ENCODE assay signal across 3 cellular contexts in the genomic region with DNA sequence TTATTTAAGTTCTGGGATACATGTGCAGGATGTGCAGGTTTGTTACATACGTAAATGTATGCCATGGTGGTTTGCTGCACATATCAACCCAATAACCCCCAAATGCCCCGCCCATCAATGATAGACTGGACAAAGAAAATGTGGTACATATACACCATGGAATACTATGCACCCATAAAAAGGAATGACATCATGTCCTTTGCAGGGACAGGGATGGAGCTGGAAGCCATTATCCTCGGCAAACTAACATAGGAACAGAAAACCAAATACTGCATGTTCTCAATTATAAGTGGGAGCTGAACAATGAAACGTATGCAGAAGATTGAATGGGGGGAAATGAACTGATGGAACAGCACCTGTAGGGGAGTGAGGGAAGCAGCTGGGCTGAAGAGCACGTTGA.
TF ChIP-seq lines count a peak whose summit lies in the region.
"Not testable (repeated sequence)": the region's sequence is repeated elsewhere in the genome, so short reads cannot be mapped to it uniquely, and the experiment has no call there.

No MANE protein-coding gene starts in this region.

TF ChIP-seq in HEK293, 187 proteins besides CTCF, POLR2A, EP300 and RAD21:
- TF ChIP-seq ZNF146 (tag by site-specific recombination; IDR thresholded peaks at IDR 0.05), result peak; percentile 85
- TF ChIP-seq, protein P1, sequence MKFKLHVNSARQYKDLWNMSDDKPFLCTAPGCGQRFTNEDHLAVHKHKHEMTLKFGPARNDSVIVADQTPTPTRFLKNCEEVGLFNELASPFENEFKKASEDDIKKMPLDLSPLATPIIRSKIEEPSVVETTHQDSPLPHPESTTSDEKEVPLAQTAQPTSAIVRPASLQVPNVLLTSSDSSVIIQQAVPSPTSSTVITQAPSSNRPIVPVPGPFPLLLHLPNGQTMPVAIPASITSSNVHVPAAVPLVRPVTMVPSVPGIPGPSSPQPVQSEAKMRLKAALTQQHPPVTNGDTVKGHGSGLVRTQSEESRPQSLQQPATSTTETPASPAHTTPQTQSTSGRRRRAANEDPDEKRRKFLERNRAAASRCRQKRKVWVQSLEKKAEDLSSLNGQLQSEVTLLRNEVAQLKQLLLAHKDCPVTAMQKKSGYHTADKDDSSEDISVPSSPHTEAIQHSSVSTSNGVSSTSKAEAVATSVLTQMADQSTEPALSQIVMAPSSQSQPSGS (tag by site-specific recombination; IDR thresholded peaks at IDR 0.05; ENCODE audit: low read depth), result peak; percentile 52; the same call in 1 of the 2 replicates

TF ChIP-seq in K562, 482 proteins besides CTCF, POLR2A, EP300 and RAD21:
- TF ChIP-seq ZNF146 (CRISPR knock-in tag; IDR thresholded peaks at IDR 0.05; ENCODE audit: unreplicated experiment), result peak; percentile 29

TF ChIP-seq in HepG2, 621 proteins besides CTCF, POLR2A, EP300 and RAD21:
- peak; percentile 59; the same call in 1 of the 2 replicates for TF ChIP-seq ATF7 (IDR thresholded peaks at IDR 0.05)
- not testable (repeated sequence) for TF ChIP-seq ATF7 (CRISPR knock-in tag; IDR thresholded peaks at IDR 0.05)
